Comparison of ENCODE assay signal across 30 cellular contexts in genomic region chrX:34917146-34917545, GRCh38. TPM values are rescaled to one million over a fixed set of nuclear protein-coding genes. Genes with fewer than 3 reads are reported as not detected.
"Had no signal": no experiment of that assay in that cellular context is flagged by ENCODE, and none has a peak within 500 bp of the region (broad histone marks: within the 10 kb centered on the region; RNA-seq: fewer than 3 reads in every experiment).

No MANE protein-coding gene starts in this region.

- H3K9me3 Mint-ChIP-seq: WTC11 had no signal

- H3K4me3 Mint-ChIP-seq: activated naive CD8-positive, alpha-beta T cell treated with anti-CD3 and anti-CD28 coated beads, Interleukin-2, amount 10 ng/mL, durations not matched to agents 7 days and 5 days; central memory CD8-positive, alpha-beta T cell; effector memory CD8-positive, alpha-beta T cell; immature natural killer cell; natural killer cell; stimulated activated naive B cell treated with anti-CD40 and anti-IgM and Interleukin-4, amounts not matched to agents 10 μg/mL and 1 μg/mL and 100 μg/mL, for 72 hours; WTC11 had no signal

- DNase-seq: activated CD4-positive, alpha-beta T cell treated with anti-CD3 and anti-CD28 coated beads, Interleukin-2, amount 50 U/mL, for 4 hours; activated naive CD4-positive, alpha-beta T cell treated with Interleukin-2 at 50 U/mL for 16 hours; activated naive CD8-positive, alpha-beta T cell treated with anti-CD3 and anti-CD28 coated beads, Interleukin-2, amount 10 ng/mL, durations not matched to agents 7 days and 5 days; activated T-cell treated with anti-CD3 and anti-CD28 coated beads, Interleukin-2, amount 50 U/mL, for 48 hours; amniotic stem cell; dorsolateral prefrontal cortex; effector memory CD8-positive, alpha-beta T cell; esophagus squamous epithelium; foreskin keratinocyte; immature natural killer cell; left lung; midbrain; natural killer cell; pancreas; psoas muscle; stimulated activated CD4-positive, alpha-beta T cell treated with anti-CD3 and anti-CD28 coated beads, Interleukin-2, amount 100 ng/mL, for 24 hours; stimulated activated CD8-positive, alpha-beta memory T cell treated with anti-CD3 and anti-CD28 coated beads, Interleukin-4, amount 100 ng/mL, for 48 hours; stimulated activated naive B cell treated with anti-CD40 and anti-IgM and Interleukin-4, amounts not matched to agents 10 μg/mL and 1 μg/mL and 100 μg/mL, for 72 hours; T-helper 9 cell; transverse colon had no signal

- H3K9me3 ChIP-seq: breast epithelium, esophagus squamous epithelium, left lung, pancreas, psoas muscle, right atrium auricular region, transverse colon had no signal

- H3K4me1 ChIP-seq: breast epithelium, esophagus squamous epithelium, left lung, pancreas, psoas muscle, right atrium auricular region, transverse colon had no signal

- H3K27me3 Mint-ChIP-seq: activated naive CD8-positive, alpha-beta T cell treated with anti-CD3 and anti-CD28 coated beads, Interleukin-2, amount 10 ng/mL, durations not matched to agents 7 days and 5 days; central memory CD8-positive, alpha-beta T cell; effector memory CD8-positive, alpha-beta T cell; stimulated activated naive B cell treated with anti-CD40 and anti-IgM and Interleukin-4, amounts not matched to agents 10 μg/mL and 1 μg/mL and 100 μg/mL, for 72 hours had no signal

- H3K4me1 Mint-ChIP-seq: activated naive CD8-positive, alpha-beta T cell treated with anti-CD3 and anti-CD28 coated beads, Interleukin-2, amount 10 ng/mL, durations not matched to agents 7 days and 5 days; central memory CD8-positive, alpha-beta T cell; immature natural killer cell; natural killer cell; stimulated activated naive B cell treated with anti-CD40 and anti-IgM and Interleukin-4, amounts not matched to agents 10 μg/mL and 1 μg/mL and 100 μg/mL, for 72 hours; WTC11 had no signal

- H3K4me3 ChIP-seq: breast epithelium, dorsolateral prefrontal cortex, esophagus squamous epithelium, left lung, pancreas, psoas muscle, right atrium auricular region, transverse colon had no signal

- H3K27me3 ChIP-seq: esophagus squamous epithelium, foreskin keratinocyte, left lung, right atrium auricular region, transverse colon had no signal

- H3K27ac ChIP-seq: breast epithelium, dorsolateral prefrontal cortex, esophagus squamous epithelium, foreskin keratinocyte, left lung, pancreas, psoas muscle, right atrium auricular region, transverse colon had no signal

- ATAC-seq: effector memory CD8-positive, alpha-beta T cell; left lung; natural killer cell; pancreas; psoas muscle; stimulated activated naive B cell treated with anti-CD40 and anti-IgM and Interleukin-4, amounts not matched to agents 10 μg/mL and 1 μg/mL and 100 μg/mL, for 72 hours; WTC11 had no signal

- H3K36me3 Mint-ChIP-seq: activated naive CD8-positive, alpha-beta T cell treated with anti-CD3 and anti-CD28 coated beads, Interleukin-2, amount 10 ng/mL, durations not matched to agents 7 days and 5 days; immature natural killer cell; natural killer cell; stimulated activated naive B cell treated with anti-CD40 and anti-IgM and Interleukin-4, amounts not matched to agents 10 μg/mL and 1 μg/mL and 100 μg/mL, for 72 hours; WTC11 had no signal

- H3K36me3 ChIP-seq: breast epithelium, esophagus squamous epithelium, left lung, pancreas, right atrium auricular region, transverse colon had no signal

- H3K27ac Mint-ChIP-seq: activated naive CD8-positive, alpha-beta T cell treated with anti-CD3 and anti-CD28 coated beads, Interleukin-2, amount 10 ng/mL, durations not matched to agents 7 days and 5 days; effector memory CD8-positive, alpha-beta T cell; immature natural killer cell; natural killer cell; stimulated activated naive B cell treated with anti-CD40 and anti-IgM and Interleukin-4, amounts not matched to agents 10 μg/mL and 1 μg/mL and 100 μg/mL, for 72 hours; WTC11 had no signal

RNA-seq across cellular contexts. Expression of gene FAM47B, which starts 25.4 kb away (rescaled TPM):
- total RNA-seq: activated CD8-positive, alpha-beta memory T cell treated with anti-CD3 and anti-CD28 coated beads for 36 hours; activated naive CD8-positive, alpha-beta T cell treated with anti-CD3 and anti-CD28 coated beads, Interleukin-2, amount 10 ng/mL, durations not matched to agents 7 days and 5 days; breast epithelium; esophagus squamous epithelium; foreskin keratinocyte; kidney epithelial cell; left lung; lung microvascular endothelial cell; natural killer cell; pancreas; psoas muscle; right atrium auricular region; skeletal muscle tissue; T-helper 1 cell treated with Interleukin-12 subunit alpha and Interleukin-12 subunit beta and Interleukin-4 antibody, amounts not matched to agents 30 ng/mL and 1 ng/mL, for 36 hours; temporal lobe; transverse colon; WTC11 had no signal
- polyA plus RNA-seq: foreskin keratinocyte, immature natural killer cell, pancreas, psoas muscle had no signal
